In the genomic region with DNA sequence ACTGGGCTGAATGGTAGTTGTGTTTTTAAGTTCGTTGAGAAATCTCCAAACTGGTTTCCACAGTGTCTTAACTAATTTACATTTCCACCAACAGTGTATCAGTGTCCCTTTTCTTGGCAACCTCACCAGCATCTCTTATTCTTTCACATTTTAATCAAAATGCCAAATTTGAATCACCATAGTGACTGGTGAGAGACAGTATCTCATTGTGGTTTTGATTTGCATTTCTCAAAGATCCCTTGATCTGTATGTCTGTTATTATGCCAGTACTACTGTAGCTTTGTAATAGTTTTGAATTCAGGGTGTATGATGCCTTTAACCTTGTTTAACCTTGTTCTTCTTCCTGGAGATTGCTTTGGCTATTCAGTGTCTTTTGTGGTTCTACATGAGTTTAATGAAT, we compare ENCODE assay signal across 23 cellular contexts. TPM values are rescaled to one million over a fixed set of nuclear protein-coding genes. Genes with fewer than 3 reads are reported as not detected.
"Had no signal": no experiment of that assay in that cellular context is flagged by ENCODE, and none has a peak within 500 bp of the region (broad histone marks: within the 10 kb centered on the region; RNA-seq: fewer than 3 reads in every experiment).

No MANE protein-coding gene starts in this region.

- H3K9me3 Mint-ChIP-seq: activated naive CD4-positive, alpha-beta T cell treated with anti-CD3 and anti-CD28 coated beads for 36 hours; activated T-helper 2 cell treated with anti-CD3 and anti-CD28 coated beads, Interferon-gamma antibody, Interleukin-2, Interleukin-4, amounts not matched to agents 10 μg/mL and 5 μg/mL and 100 μg/mL, durations not matched to agents 14 hours and 24 hours and 36 hours; type B pancreatic cell had no signal

- DNase-seq: activated CD4-positive, alpha-beta T cell treated with anti-CD3 and anti-CD28 coated beads, Interleukin-2, amount 50 U/mL, for 4 hours; activated CD4-positive, CD25-positive, alpha-beta regulatory T cell; activated naive CD4-positive, alpha-beta T cell treated with anti-CD3 and anti-CD28 coated beads for 36 hours; amniotic stem cell; body of pancreas; colonic mucosa; esophagus squamous epithelium; left ventricle myocardium inferior; mucosa of descending colon; naive thymus-derived CD4-positive, alpha-beta T cell; SJCRH30; stimulated activated CD4-positive, alpha-beta T cell treated with anti-CD3 and anti-CD28 coated beads, Interleukin-15, amount 100 ng/mL, for 24 hours; stimulated activated CD4-positive, alpha-beta T cell treated with anti-CD3 and anti-CD28 coated beads, Interleukin-4, amount 100 ng/mL, for 1 hour; stimulated activated naive CD4-positive, alpha-beta T cell had no signal

- H3K36me3 Mint-ChIP-seq: memory B cell; naive thymus-derived CD4-positive, alpha-beta T cell; type B pancreatic cell had no signal

- H3K27ac Mint-ChIP-seq: activated naive CD4-positive, alpha-beta T cell treated with anti-CD3 and anti-CD28 coated beads for 36 hours; activated T-helper 2 cell treated with anti-CD3 and anti-CD28 coated beads, Interferon-gamma antibody, Interleukin-2, Interleukin-4, amounts not matched to agents 10 μg/mL and 5 μg/mL and 100 μg/mL, durations not matched to agents 14 hours and 24 hours and 36 hours; memory B cell; naive thymus-derived CD4-positive, alpha-beta T cell; type B pancreatic cell had no signal

- H3K4me1 Mint-ChIP-seq: memory B cell had no signal

- ATAC-seq: body of pancreas; mucosa of descending colon; naive thymus-derived CD4-positive, alpha-beta T cell had no signal

- H3K27me3 Mint-ChIP-seq: type B pancreatic cell had no signal

- H3K4me3 Mint-ChIP-seq: activated naive CD4-positive, alpha-beta T cell treated with anti-CD3 and anti-CD28 coated beads for 36 hours; memory B cell; naive thymus-derived CD4-positive, alpha-beta T cell; type B pancreatic cell had no signal

RNA-seq across cellular contexts. Expression of gene EIF2S3B, which starts 2.2 kb away (rescaled TPM):
- total RNA-seq: right atrium auricular region had no signal

RNA-seq across cellular contexts. Expression of gene KLRC1, which starts 50.3 kb away (rescaled TPM):
- total RNA-seq: endothelial cell of umbilical vein; fibroblast of villous mesenchyme; kidney epithelial cell; left ventricle myocardium inferior; SJCRH30; T-helper 2 cell treated with Interferon-gamma antibody and Interleukin-4, amounts not matched to agents 100 ng/mL and 5 ng/mL, for 36 hours; temporal lobe had no signal
